Comparison of ENCODE assay signal across 1 cellular context in genomic region chr22:41206719-41207118, GRCh38.
TF ChIP-seq lines count a peak whose summit lies in the region.

No MANE protein-coding gene starts in this region.

TF ChIP-seq in K562, 482 proteins besides CTCF, POLR2A, EP300 and RAD21:
- TF ChIP-seq, protein P1, sequence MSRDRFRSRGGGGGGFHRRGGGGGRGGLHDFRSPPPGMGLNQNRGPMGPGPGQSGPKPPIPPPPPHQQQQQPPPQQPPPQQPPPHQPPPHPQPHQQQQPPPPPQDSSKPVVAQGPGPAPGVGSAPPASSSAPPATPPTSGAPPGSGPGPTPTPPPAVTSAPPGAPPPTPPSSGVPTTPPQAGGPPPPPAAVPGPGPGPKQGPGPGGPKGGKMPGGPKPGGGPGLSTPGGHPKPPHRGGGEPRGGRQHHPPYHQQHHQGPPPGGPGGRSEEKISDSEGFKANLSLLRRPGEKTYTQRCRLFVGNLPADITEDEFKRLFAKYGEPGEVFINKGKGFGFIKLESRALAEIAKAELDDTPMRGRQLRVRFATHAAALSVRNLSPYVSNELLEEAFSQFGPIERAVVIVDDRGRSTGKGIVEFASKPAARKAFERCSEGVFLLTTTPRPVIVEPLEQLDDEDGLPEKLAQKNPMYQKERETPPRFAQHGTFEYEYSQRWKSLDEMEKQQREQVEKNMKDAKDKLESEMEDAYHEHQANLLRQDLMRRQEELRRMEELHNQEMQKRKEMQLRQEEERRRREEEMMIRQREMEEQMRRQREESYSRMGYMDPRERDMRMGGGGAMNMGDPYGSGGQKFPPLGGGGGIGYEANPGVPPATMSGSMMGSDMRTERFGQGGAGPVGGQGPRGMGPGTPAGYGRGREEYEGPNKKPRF (IDR thresholded peaks at IDR 0.05; ENCODE audit: low read depth, low read length) = no peak
- TF ChIP-seq POLR3G (IDR thresholded peaks at IDR 0.05; ENCODE audit: extremely low read depth, insufficient read length, insufficient replicate concordance) (no peak), IRF9 (tag; IDR thresholded peaks at IDR 0.05) (no peak), PHF21A (IDR thresholded peaks at IDR 0.05; ENCODE audit: borderline replicate concordance, low read depth) (no peak), ZBTB9 (CRISPR knock-in tag; IDR thresholded peaks at IDR 0.05) (no peak), ZNF77 (CRISPR knock-in tag; IDR thresholded peaks at IDR 0.05) (no peak), ARID1B (IDR thresholded peaks at IDR 0.05) (no peak), POLR2H (tag; IDR thresholded peaks at IDR 0.05; ENCODE audit: low read depth) (no peak), ETV6 (IDR thresholded peaks at IDR 0.05; ENCODE audit: borderline replicate concordance in 1 of 2, low read depth in 2 of 2, low read length in 1 of 2) (no peak), ETV6 (CRISPR knock-in tag; IDR thresholded peaks at IDR 0.05; ENCODE audit: borderline replicate concordance) (no peak), BCL6 (CRISPR knock-in tag; IDR thresholded peaks at IDR 0.05) (no peak), PYGO2 (tag; IDR thresholded peaks at IDR 0.05) (no peak)
